ENCODE assay signal across 8 cellular contexts in genomic region chr17:73998246-73999220, GRCh38.
DNase-seq lines count a peak whose midpoint lies in the region; ATAC-seq and TF ChIP-seq lines count a peak whose summit lies in the region.

No MANE protein-coding gene starts in this region.

- TF ChIP-seq CTCF in colonic mucosa (IDR thresholded peaks at IDR 0.05) = peak; percentile 88

- H3K27ac ChIP-seq in colonic mucosa = no peak overlapping the region

- H3K4me1 ChIP-seq in colonic mucosa = no peaks in the 10 kb centered on the region

- H3K27ac Mint-ChIP-seq in activated CD4-positive, alpha-beta T cell treated with anti-CD3 and anti-CD28 coated beads for 36 hours = no peak overlapping the region
- H3K27ac Mint-ChIP-seq in naive B cell = peak overlapping the region in 2 of 6 donors; percentile 14 to 17

- H3K4me1 Mint-ChIP-seq in activated CD4-positive, alpha-beta T cell treated with anti-CD3 and anti-CD28 coated beads for 36 hours = no peaks in the 10 kb centered on the region
- peaks cover 0 to 6% (median 0%) of the 10 kb centered on the region in 3 donors for H3K4me1 Mint-ChIP-seq in naive B cell

- no peak overlapping the region for H3K9ac ChIP-seq in colonic mucosa (ENCODE audit: low read depth in 2 of 2, low read length in 2 of 2)

- no peak overlapping the region for H3K4me3 ChIP-seq in colonic mucosa

- no peaks in the 10 kb centered on the region for H3K36me3 ChIP-seq in colonic mucosa

- CTCF ChIA-PET in activated CD4-positive, alpha-beta T cell treated with anti-CD3 and anti-CD28 coated beads for 36 hours (lab: Charles Lee) = interaction anchor here (0.7 to 2.0 kb wide), 17 partner anchors 8 to 569 kb away, joined by 3 to 7 read pairs (median 3); no protein-coding TSS in a partner anchor

- ATAC-seq in GM21367 (IDR thresholded peaks at IDR 0.05; ENCODE audit: unreplicated experiment) (peak; percentile 57), naive B cell (ENCODE audit: low read depth in 2 of 2) (peak; percentile 34 to 44)
- peak; percentile 96 for ATAC-seq in activated CD4-positive, alpha-beta T cell treated with anti-CD3 and anti-CD28 coated beads for 36 hours

- POLR2A ChIA-PET in activated CD4-positive, alpha-beta T cell treated with anti-CD3 and anti-CD28 coated beads for 36 hours (lab: Charles Lee) = no interaction called here

- no peaks in the 10 kb centered on the region for H3K9me3 ChIP-seq in colonic mucosa

- H3K27me3 Mint-ChIP-seq in activated CD4-positive, alpha-beta T cell treated with anti-CD3 and anti-CD28 coated beads for 36 hours = peaks cover 6% of the 10 kb centered on the region
- H3K27me3 Mint-ChIP-seq in naive B cell = peaks cover 8 to 31% (median 28%) of the 10 kb centered on the region in 3 donors

- H3K27me3 ChIP-seq in colonic mucosa = no peaks in the 10 kb centered on the region

- intact Hi-C loops in activated CD4-positive, alpha-beta T cell treated with anti-CD3 and anti-CD28 coated beads for 36 hours (cut with DNase I, micrococcal nuclease) = loop anchor here in 1 of 2 experiments (1.0 kb wide), 1 partner anchor 569 kb away; no protein-coding TSS in a partner anchor
- intact Hi-C loops in colonic mucosa (cut with DNase I) = loop anchor here (5.0 kb wide), 1 partner anchor 176 kb away; no protein-coding TSS in a partner anchor

- peak; percentile 35 for DNase-seq in Ammon's horn (ENCODE audit: low spot score)
- DNase-seq in NCI-H146 treated with DMSO at 0.1 percent for 48 hours (lab: John Stamatoyannopoulos, UW; ENCODE audit: unreplicated experiment) = peak; percentile 40
- peak; percentile 82 for DNase-seq in activated CD4-positive, alpha-beta T cell treated with anti-CD3 and anti-CD28 coated beads for 36 hours
- peak; percentile 79 for DNase-seq in colonic mucosa
- peak; percentile 32 for DNase-seq in naive B cell
- DNase-seq in stimulated activated naive CD4-positive, alpha-beta T cell (lab: John Stamatoyannopoulos, UW) = peak; percentile 14 to 69 (median 42)
- no peak for DNase-seq in NCI-H226

- H3K4me3 Mint-ChIP-seq in activated CD4-positive, alpha-beta T cell treated with anti-CD3 and anti-CD28 coated beads for 36 hours = no peak overlapping the region
- no peak overlapping the region for H3K4me3 Mint-ChIP-seq in naive B cell

- H3K9me3 Mint-ChIP-seq in activated CD4-positive, alpha-beta T cell treated with anti-CD3 and anti-CD28 coated beads for 36 hours (ENCODE audit: low read depth) = no peaks in the 10 kb centered on the region
- H3K9me3 Mint-ChIP-seq in naive B cell = no peaks in the 10 kb centered on the region

- H3K36me3 Mint-ChIP-seq in activated CD4-positive, alpha-beta T cell treated with anti-CD3 and anti-CD28 coated beads for 36 hours (ENCODE audit: low read depth) = no peaks in the 10 kb centered on the region
- H3K36me3 Mint-ChIP-seq in naive B cell = no peaks in the 10 kb centered on the region

Comparison
In these comparisons a context has a peak if more than half of its experiments do, and no peak if none do; other contexts are left out.
1. ATAC-seq: peak in every context shown above with its lines; median percentile 96 in activated CD4-positive, alpha-beta T cell treated with anti-CD3 and anti-CD28 coated beads for 36 hours; 57 in GM21367; 39 in naive B cell.